In genomic region chr4:145735777-145736176, GRCh38 we compare ENCODE assay signal across 14 cellular contexts. TPM values are rescaled to one million over a fixed set of nuclear protein-coding genes. Genes with fewer than 3 reads are reported as not detected.
DNase-seq lines count a peak whose midpoint lies in the region; ATAC-seq and TF ChIP-seq lines count a peak whose summit lies in the region.
"Had no signal": no experiment of that assay in that cellular context is flagged by ENCODE, and none has a peak within 500 bp of the region (broad histone marks: within the 10 kb centered on the region; RNA-seq: fewer than 3 reads in every experiment).

No MANE protein-coding gene starts in this region.

- H3K4ac ChIP-seq in trophoblast cell (ENCODE audit: low read depth, low read length) = peak overlapping the region; percentile 9

- no peak overlapping the region for H2AFZ ChIP-seq in trophoblast cell (ENCODE audit: insufficient read depth, low read length, poor library complexity)

- peak overlapping the region; percentile 81 for H2BK12ac ChIP-seq in trophoblast cell (ENCODE audit: low read length)

- H3K79me1 ChIP-seq in trophoblast cell (ENCODE audit: low read length) = peaks cover 41% of the 10 kb centered on the region

- no peak overlapping the region for H3K4me3 ChIP-seq in right cardiac atrium (ENCODE audit: low read length)
- no peak overlapping the region for H3K4me3 ChIP-seq in esophagus muscularis mucosa
- H3K4me3 ChIP-seq in trophoblast cell (ENCODE audit: low read depth, low read length) = no peak overlapping the region
- H3K4me3 ChIP-seq: SK-N-MC had no signal

- H3K9me3 ChIP-seq in right cardiac atrium (ENCODE audit: control insufficient read depth, low read length) (no peaks in the 10 kb centered on the region), esophagus muscularis mucosa (no peaks in the 10 kb centered on the region), trophoblast cell (ENCODE audit: insufficient read depth, low read depth, low read length) (no peaks in the 10 kb centered on the region)

- no peak for ATAC-seq in right cardiac atrium
- no peak for ATAC-seq in left ventricle myocardium superior
- no peak for ATAC-seq in GM19452 (IDR thresholded peaks at IDR 0.05; ENCODE audit: unreplicated experiment)

- H3K9ac ChIP-seq in trophoblast cell (ENCODE audit: low read length) = no peak overlapping the region

- peak overlapping the region; percentile 3 for H3K18ac ChIP-seq in trophoblast cell (ENCODE audit: low read length)

- peak overlapping the region; percentile 30 for H4K8ac ChIP-seq in trophoblast cell (ENCODE audit: low read depth, low read length)

- DNase-seq in right cardiac atrium (no peak), left ventricle myocardium superior (no peak), esophagus muscularis mucosa (ENCODE audit: extremely low spot score) (no peak), trophoblast cell (no peak), head of caudate nucleus (no peak), kidney glomerular epithelial cell (lab: John Stamatoyannopoulos, UW) (no peak)
- DNase-seq in activated CD4-positive, alpha-beta T cell treated with anti-CD3 and anti-CD28 coated beads for 4 hours = no peak
- DNase-seq: NCI-H1694 treated with DMSO at 0.1 percent for 48 hours, NCI-H774 had no signal

- peak overlapping the region; percentile 17 for H3K4me2 ChIP-seq in trophoblast cell (ENCODE audit: low read length)

- H2BK5ac ChIP-seq in trophoblast cell (ENCODE audit: low read depth, low read length, poor library complexity) = peak overlapping the region; percentile 48

- H4K12ac ChIP-seq in trophoblast cell (ENCODE audit: low read depth, low read length) = no peak overlapping the region

- H3K23ac ChIP-seq in trophoblast cell (ENCODE audit: low read length) = no peak overlapping the region

- TF ChIP-seq EP300 in esophagus muscularis mucosa (IDR thresholded peaks at IDR 0.05) = no peak

- intact Hi-C loops in right cardiac atrium (cut with DNase I) (loop anchor here in 2 of 4 donors (10.0 kb wide), 3 partner anchors 79 to 199 kb away; partner anchors contain the start of gene ZNF827 (in 2 of the 2)), left ventricle myocardium superior (cut with micrococcal nuclease) (no loop called here), esophagus muscularis mucosa (cut with DNase I) (no loop called here), head of caudate nucleus (cut with DNase I) (loop anchor here (10.0 kb wide), 1 partner anchor 121 kb away; the partner anchor contains the start of gene MMAA)

- H2BK120ac ChIP-seq in trophoblast cell (ENCODE audit: insufficient read depth, low read length, poor library complexity) = peak overlapping the region; percentile 40

- no peak for TF ChIP-seq POLR2A in esophagus muscularis mucosa (IDR thresholded peaks at IDR 0.05; ENCODE audit: low read depth)

- H3K4me1 ChIP-seq in right cardiac atrium (ENCODE audit: control insufficient read depth, insufficient read depth, low read length) (peaks cover 23% of the 10 kb centered on the region), esophagus muscularis mucosa (peaks cover 42 to 76% (median 71%) of the 10 kb centered on the region in 4 donors), trophoblast cell (ENCODE audit: control insufficient read depth in 1 of 2, insufficient read depth in 2 of 2, low read length in 2 of 2) (peaks cover 28 to 29% of the 10 kb centered on the region in 2 experiments)

- H2AK5ac ChIP-seq in trophoblast cell (ENCODE audit: low read length) = no peak overlapping the region

- peak overlapping the region; percentile 36 for H3K14ac ChIP-seq in trophoblast cell (ENCODE audit: low read length)

- no peak for TF ChIP-seq CTCF in esophagus muscularis mucosa (IDR thresholded peaks at IDR 0.05)

- WGBS in right cardiac atrium = 72% methylated on average over 4 of the region's 4 CpGs
- WGBS in esophagus muscularis mucosa = 58% methylated on average over 4 of the region's 4 CpGs
- no CpG with 5 or more reads among the region's 4 CpGs for WGBS in trophoblast cell (ENCODE audit: extremely low coverage, insufficient coverage, insufficient read length)

- H3K27me3 ChIP-seq in right cardiac atrium (ENCODE audit: control insufficient read depth, insufficient read depth) = no peaks in the 10 kb centered on the region
- H3K27me3 ChIP-seq in esophagus muscularis mucosa = no peaks in the 10 kb centered on the region
- no peaks in the 10 kb centered on the region for H3K27me3 ChIP-seq in trophoblast cell (ENCODE audit: insufficient read depth, low read length)

- peak overlapping the region; percentile 42 for H4K91ac ChIP-seq in trophoblast cell (ENCODE audit: low read depth, low read length)

- H3K36me3 ChIP-seq in esophagus muscularis mucosa (no peaks in the 10 kb centered on the region), trophoblast cell (ENCODE audit: control insufficient read depth in 1 of 2, insufficient read depth in 2 of 2, low read length in 2 of 2) (no peaks in the 10 kb centered on the region)

- H3K27ac ChIP-seq in right cardiac atrium (ENCODE audit: low read length) (peak overlapping the region; percentile 90), esophagus muscularis mucosa (replicated peaks in 1 of 4) (peak overlapping the region; percentile 94 to 100 (median 98)), trophoblast cell (ENCODE audit: low read depth, low read length) (peak overlapping the region; percentile 84)
- H3K27ac ChIP-seq: SK-N-MC had no signal

- peaks cover 8% of the 10 kb centered on the region for H3K79me2 ChIP-seq in trophoblast cell (ENCODE audit: control insufficient read depth, insufficient read depth, low read length, poor library complexity)

RNA-seq across cellular contexts. Expression of gene C4orf51, which starts 55.8 kb away (rescaled TPM):
- total RNA-seq in right cardiac atrium = not detected
- polyA plus RNA-seq in right cardiac atrium = not detected
- total RNA-seq in left ventricle myocardium superior = not detected
- not detected for total RNA-seq in esophagus muscularis mucosa
- not detected in 2 replicates for polyA plus RNA-seq in trophoblast cell (2013)
- total RNA-seq: activated T-helper 2 cell treated with anti-CD3 and anti-CD28 coated beads, Interferon-gamma antibody, Interleukin-2, Interleukin-4, amounts not matched to agents 10 μg/mL and 5 μg/mL and 100 μg/mL, durations not matched to agents 14 hours and 24 hours and 36 hours; epithelial cell of proximal tubule; temporal lobe had no signal
